1 cellular context compared by ENCODE assay signal in the genomic region with DNA sequence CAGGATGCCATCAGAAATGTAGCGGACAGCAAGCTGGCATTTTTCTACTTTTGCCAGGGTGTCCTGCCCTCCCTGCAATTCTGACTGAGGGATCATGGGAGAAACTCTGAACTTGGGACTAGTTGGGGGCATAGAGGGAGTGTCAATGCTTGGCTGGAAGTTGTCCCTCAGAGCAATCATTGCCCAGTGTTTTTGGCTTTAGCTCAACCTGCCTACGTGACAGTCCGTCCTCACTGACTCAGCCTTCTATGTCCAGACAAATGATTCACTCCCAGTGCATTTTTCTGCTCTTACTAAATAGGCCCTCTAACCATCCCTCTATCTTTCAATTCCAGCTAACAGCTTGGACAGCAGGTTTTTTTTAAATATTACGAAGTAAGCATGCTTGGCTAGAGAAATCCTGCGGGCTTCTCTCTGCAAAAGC.
TF ChIP-seq lines count a peak whose summit lies in the region.

No MANE protein-coding gene starts in this region.

TF ChIP-seq in A549, 52 proteins besides CTCF, POLR2A, EP300 and RAD21 (continued from another document):
- TF ChIP-seq FOSL2 (IDR thresholded peaks at IDR 0.05) (peak; percentile 91), FOSL2 (CRISPR knock-in tag; IDR thresholded peaks at IDR 0.05) (peak; percentile 94), CBX2 (IDR thresholded peaks at IDR 0.05; ENCODE audit: borderline replicate concordance, low read depth) (no peak), HOXB13 (CRISPR knock-in tag; IDR thresholded peaks at IDR 0.05; ENCODE audit: low read depth) (no peak), CHD2 (IDR thresholded peaks at IDR 0.05; ENCODE audit: low read length, partially characterized antibody) (no peak), TFCP2L1 (CRISPR knock-in tag; IDR thresholded peaks at IDR 0.05) (no peak), CHD4 (IDR thresholded peaks at IDR 0.05; ENCODE audit: borderline replicate concordance) (no peak), MAFK (IDR thresholded peaks at IDR 0.05; ENCODE audit: partially characterized antibody) (peak; percentile 72), JUNB (IDR thresholded peaks at IDR 0.05) (peak; percentile 93), RCOR1 (IDR thresholded peaks at IDR 0.05; ENCODE audit: low read depth, low read length) (no peak), GATA3 (IDR thresholded peaks at IDR 0.05; ENCODE audit: borderline replicate concordance) (peak; percentile 78; the same call in 1 of the 2 replicates), JUN (IDR thresholded peaks at IDR 0.05) (peak in 1 of 2 experiments; percentile 75; a peak in 2 of 5 replicates), TP53 (CRISPR knock-in tag; IDR thresholded peaks at IDR 0.05) (no peak), PHF8 (IDR thresholded peaks at IDR 0.05; ENCODE audit: borderline replicate concordance, low read depth) (no peak), ZNF302 (CRISPR knock-in tag; IDR thresholded peaks at IDR 0.05) (no peak)
- TF ChIP-seq, protein P1, sequence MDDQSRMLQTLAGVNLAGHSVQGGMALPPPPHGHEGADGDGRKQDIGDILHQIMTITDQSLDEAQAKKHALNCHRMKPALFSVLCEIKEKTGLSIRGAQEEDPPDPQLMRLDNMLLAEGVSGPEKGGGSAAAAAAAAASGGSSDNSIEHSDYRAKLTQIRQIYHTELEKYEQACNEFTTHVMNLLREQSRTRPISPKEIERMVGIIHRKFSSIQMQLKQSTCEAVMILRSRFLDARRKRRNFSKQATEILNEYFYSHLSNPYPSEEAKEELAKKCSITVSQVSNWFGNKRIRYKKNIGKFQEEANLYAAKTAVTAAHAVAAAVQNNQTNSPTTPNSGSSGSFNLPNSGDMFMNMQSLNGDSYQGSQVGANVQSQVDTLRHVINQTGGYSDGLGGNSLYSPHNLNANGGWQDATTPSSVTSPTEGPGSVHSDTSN (IDR thresholded peaks at IDR 0.05), result 0 out of 2 replicates have a peak, but pooled peaks have one; percentile 21
- TF ChIP-seq, protein P2, sequence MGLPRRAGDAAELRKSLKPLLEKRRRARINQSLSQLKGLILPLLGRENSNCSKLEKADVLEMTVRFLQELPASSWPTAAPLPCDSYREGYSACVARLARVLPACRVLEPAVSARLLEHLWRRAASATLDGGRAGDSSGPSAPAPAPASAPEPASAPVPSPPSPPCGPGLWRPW (IDR thresholded peaks at IDR 0.05), result 0 out of 2 replicates have a peak, but pooled peaks have one; percentile 22
TF ChIP-seq in A549: peak in this region for 10.
